22 cellular contexts compared by ENCODE assay signal in the genomic region with DNA sequence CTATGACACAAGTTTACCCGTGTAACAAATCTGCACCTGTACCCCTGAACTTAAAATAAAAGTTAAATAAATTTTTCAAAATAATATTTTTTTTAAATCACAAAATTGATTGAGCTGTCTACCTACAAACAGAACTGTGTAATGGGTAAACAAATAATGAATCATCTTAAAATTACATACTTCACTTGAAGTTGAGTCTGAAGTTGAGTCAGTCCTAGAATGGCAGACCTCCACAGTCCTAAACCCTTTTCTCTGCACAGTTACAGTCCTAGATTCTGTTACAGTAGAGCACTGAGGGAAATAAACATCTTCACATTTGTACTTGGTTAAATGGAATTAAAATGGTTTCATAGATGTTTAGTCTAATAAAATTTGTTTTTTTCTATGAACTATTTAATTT.
DNase-seq lines count a peak whose midpoint lies in the region; ATAC-seq, FAIRE-seq and TF ChIP-seq lines count a peak whose summit lies in the region.
"Had no signal": no experiment of that assay in that cellular context is flagged by ENCODE, and none has a peak within 500 bp of the region (broad histone marks: within the 10 kb centered on the region; RNA-seq: fewer than 3 reads in every experiment).

No MANE protein-coding gene starts in this region.

- BruUV-seq in PC-3 (replicated peaks; lab: Mats Ljungman, UMichigan): no TSS peak

- no peaks in the 10 kb centered on the region for H3K9me2 ChIP-seq in PC-3 (replicated peaks; ENCODE audit: low read length)

- no peaks in the 10 kb centered on the region for H3K79me2 ChIP-seq in PC-3 (ENCODE audit: low read length)

- H2AFZ ChIP-seq in PC-3 (ENCODE audit: low read length): no peak overlapping the region

- no peaks in the 10 kb centered on the region for H3F3A ChIP-seq in PC-3 (ENCODE audit: low read length, unreplicated experiment)

- no peak for FAIRE-seq in HTR-8/SVneo (lab: Jason Lieb, UNC)
- FAIRE-seq: G401.6, GM12891, GM19239 had no signal

- ATAC-seq in PC-3: peak; percentile 68
- no peak for ATAC-seq in activated T-helper 17 cell treated with anti-CD3 and anti-CD28 coated beads, Interleukin-2, amount 50 U/mL, for 72 hours (replicated peaks)

- no peaks in the 10 kb centered on the region for H3K36me3 ChIP-seq in PC-3 (ENCODE audit: low read depth, low read length)
- H3K36me3 ChIP-seq: BE2C, BLaER1 had no signal

- POLR2A ChIA-PET in PC-3 (lab: Charles Lee; ENCODE audit: unreplicated experiment): no interaction called here

- H3K4me2 ChIP-seq in PC-3 (ENCODE audit: low read length): 0 out of 2 replicates have a peak overlapping the region, but pooled peaks have one; percentile 28
- H3K4me2 ChIP-seq: BLaER1 had no signal

- intact Hi-C loops in PC-3 (cut with micrococcal nuclease): no loop called here

- no peaks in the 10 kb centered on the region for H4K20me1 ChIP-seq in PC-3 (ENCODE audit: low read length)
- H4K20me1 ChIP-seq: BLaER1 had no signal

- CTCF ChIA-PET in PC-3 (lab: Charles Lee): no interaction called here

- no peak overlapping the region for H3K4me3 ChIP-seq in PC-3 (ENCODE audit: low read length)
- no peak overlapping the region for H3K4me3 ChIP-seq in epithelial cell of esophagus (ENCODE audit: low read length)
- H3K4me3 ChIP-seq: BLaER1 had no signal

- H3K4me1 ChIP-seq in PC-3 (ENCODE audit: insufficient read depth, low read length): peaks cover 24% of the 10 kb centered on the region
- H3K4me1 ChIP-seq: BE2C, BLaER1 had no signal

- H3K36me3 Mint-ChIP-seq in activated T-helper 17 cell treated with anti-CD3 and anti-CD28 coated beads, Interleukin-2, amount 50 U/mL, for 72 hours (ENCODE audit: low read depth): no peaks in the 10 kb centered on the region
- H3K36me3 Mint-ChIP-seq: CD14-positive monocyte; CD4-positive, alpha-beta memory T cell; CD4-positive, CD25-positive, alpha-beta regulatory T cell; CD8-positive, alpha-beta memory T cell had no signal

- no peak overlapping the region for H3K27ac ChIP-seq in PC-3 (ENCODE audit: low read length)
- H3K27ac ChIP-seq: BLaER1 had no signal

- H3K27ac Mint-ChIP-seq in activated T-helper 17 cell treated with anti-CD3 and anti-CD28 coated beads, Interleukin-2, amount 50 U/mL, for 72 hours: no peak overlapping the region
- H3K27ac Mint-ChIP-seq: CD14-positive monocyte; CD4-positive, alpha-beta memory T cell; CD4-positive, CD25-positive, alpha-beta regulatory T cell; CD8-positive, alpha-beta memory T cell had no signal

- no peaks in the 10 kb centered on the region for H3K9me3 ChIP-seq in PC-3 (ENCODE audit: low read length)
- H3K9me3 ChIP-seq: BE2C, BLaER1 had no signal

- H3K9me3 Mint-ChIP-seq in activated T-helper 17 cell treated with anti-CD3 and anti-CD28 coated beads, Interleukin-2, amount 50 U/mL, for 72 hours: peaks cover 22% of the 10 kb centered on the region

- DNase-seq in NCI-H69 (lab: John Stamatoyannopoulos, UW) (peak; percentile 35), PC-3 (peak; percentile 34), epithelial cell of esophagus (ENCODE audit: low read depth) (peak; percentile 24), HTR-8/SVneo (ENCODE audit: insufficient read length, low spot score) (no peak)
- DNase-seq: 8988T; ACHN; BE2C; C1 segment of cervical spinal cord; CD4-positive, alpha-beta memory T cell; CD4-positive, CD25-positive, alpha-beta regulatory T cell; CD8-positive, alpha-beta memory T cell; COR-L47; DMS 273 treated with DMSO at 0.1 percent for 48 hours; DMS153; DMS79 treated with DMSO at 0.1 percent for 48 hours; GF-D8 had no signal

- H3K4me3 Mint-ChIP-seq in activated T-helper 17 cell treated with anti-CD3 and anti-CD28 coated beads, Interleukin-2, amount 50 U/mL, for 72 hours: no peak overlapping the region
- H3K4me3 Mint-ChIP-seq: CD14-positive monocyte; CD4-positive, alpha-beta memory T cell; CD4-positive, CD25-positive, alpha-beta regulatory T cell; CD8-positive, alpha-beta memory T cell had no signal

- no peak overlapping the region for H3K9ac ChIP-seq in PC-3 (ENCODE audit: low read length)
- H3K9ac ChIP-seq: BLaER1 had no signal

- TF ChIP-seq CTCF in PC-3 (conservative IDR thresholded peaks at IDR 0.05; ENCODE audit: low read depth, low read length): no peak
- TF ChIP-seq CTCF in epithelial cell of esophagus (IDR thresholded peaks at IDR 0.05; ENCODE audit: insufficient read depth, low read depth, low read length, missing control alignments): no peak

- no peaks in the 10 kb centered on the region for H3K27me3 Mint-ChIP-seq in activated T-helper 17 cell treated with anti-CD3 and anti-CD28 coated beads, Interleukin-2, amount 50 U/mL, for 72 hours
- H3K27me3 Mint-ChIP-seq: CD4-positive, alpha-beta memory T cell; CD4-positive, CD25-positive, alpha-beta regulatory T cell had no signal

- no peaks in the 10 kb centered on the region for H3K27me3 ChIP-seq in PC-3 (ENCODE audit: low read length)
- H3K27me3 ChIP-seq: BE2C, BLaER1 had no signal

- no peaks in the 10 kb centered on the region for H3K4me1 Mint-ChIP-seq in activated T-helper 17 cell treated with anti-CD3 and anti-CD28 coated beads, Interleukin-2, amount 50 U/mL, for 72 hours
- H3K4me1 Mint-ChIP-seq: CD14-positive monocyte; CD4-positive, alpha-beta memory T cell; CD4-positive, CD25-positive, alpha-beta regulatory T cell; CD8-positive, alpha-beta memory T cell had no signal
